ENCODE assay signal across 24 cellular contexts in genomic region chr12:124487834-124488165, GRCh38.
DNase-seq lines count a peak whose midpoint lies in the region; ATAC-seq and TF ChIP-seq lines count a peak whose summit lies in the region.
"Had no signal": no experiment of that assay in that cellular context is flagged by ENCODE, and none has a peak within 500 bp of the region (broad histone marks: within the 10 kb centered on the region; RNA-seq: fewer than 3 reads in every experiment).

No MANE protein-coding gene starts in this region.

- H3K4me1 Mint-ChIP-seq in endothelial cell (ENCODE audit: unreplicated experiment): peaks cover 4% of the 10 kb centered on the region

- CTCF ChIA-PET in RWPE1 (lab: Yijun Ruan, JAX): interaction anchor here (0.5 kb wide), 1 partner anchor 110 kb away, joined by 3 read pairs; no protein-coding TSS in a partner anchor

- peaks cover 0 to 18% of the 10 kb centered on the region in 2 donors for H3K36me3 ChIP-seq in gastrocnemius medialis

- H3K27me3 Mint-ChIP-seq in endothelial cell (ENCODE audit: unreplicated experiment): peaks cover 8% of the 10 kb centered on the region
- H3K27me3 Mint-ChIP-seq: naive thymus-derived CD4-positive, alpha-beta T cell; stimulated activated naive CD8-positive, alpha-beta T cell treated with anti-CD3 and anti-CD28 coated beads, Interleukin-15, Interleukin-2, amounts not matched to agents 100 ng/mL and 50 ng/mL, for 24 hours had no signal

- H3K4me3 ChIP-seq in gastrocnemius medialis: no peak overlapping the region
- H3K4me3 ChIP-seq: MG63, upper lobe of right lung had no signal

- no peaks in the 10 kb centered on the region for H3K27me3 ChIP-seq in gastrocnemius medialis
- H3K27me3 ChIP-seq: BE2C, MG63, upper lobe of right lung had no signal

- no peak for ATAC-seq in gastrocnemius medialis
- no peak for ATAC-seq in GM18867 (IDR thresholded peaks at IDR 0.05; ENCODE audit: unreplicated experiment)
- ATAC-seq: naive thymus-derived CD4-positive, alpha-beta T cell; upper lobe of right lung had no signal

- H3K27ac Mint-ChIP-seq in endothelial cell (ENCODE audit: unreplicated experiment): peak overlapping the region; percentile 67
- H3K27ac Mint-ChIP-seq: stimulated activated naive CD8-positive, alpha-beta T cell treated with anti-CD3 and anti-CD28 coated beads, Interleukin-15, Interleukin-2, amounts not matched to agents 100 ng/mL and 50 ng/mL, for 24 hours had no signal

- no peak for TF ChIP-seq CTCF in RWPE1 (conservative IDR thresholded peaks at IDR 0.05; ENCODE audit: low read depth)
- TF ChIP-seq CTCF in endothelial cell (IDR thresholded peaks at IDR 0.05; ENCODE audit: unreplicated experiment): no peak
- TF ChIP-seq CTCF in gastrocnemius medialis (IDR thresholded peaks at IDR 0.05 in 4 of 5, conservative IDR thresholded peaks at IDR 0.05 in 1 of 5): no peak

- no peak overlapping the region for H3K4me3 Mint-ChIP-seq in endothelial cell (ENCODE audit: unreplicated experiment)
- H3K4me3 Mint-ChIP-seq: H9; naive thymus-derived CD4-positive, alpha-beta T cell; stimulated activated naive CD8-positive, alpha-beta T cell treated with anti-CD3 and anti-CD28 coated beads, Interleukin-15, Interleukin-2, amounts not matched to agents 100 ng/mL and 50 ng/mL, for 24 hours had no signal

- no peaks in the 10 kb centered on the region for H3K9me3 Mint-ChIP-seq in endothelial cell (ENCODE audit: unreplicated experiment)
- H3K9me3 Mint-ChIP-seq: H9; naive thymus-derived CD4-positive, alpha-beta T cell; stimulated activated naive CD8-positive, alpha-beta T cell treated with anti-CD3 and anti-CD28 coated beads, Interleukin-15, Interleukin-2, amounts not matched to agents 100 ng/mL and 50 ng/mL, for 24 hours had no signal

- peaks cover 18 to 29% of the 10 kb centered on the region in 2 donors for H3K4me1 ChIP-seq in gastrocnemius medialis

- no peaks in the 10 kb centered on the region for H3K9me3 ChIP-seq in gastrocnemius medialis
- H3K9me3 ChIP-seq: BE2C, MG63, upper lobe of right lung had no signal

- H3K36me3 Mint-ChIP-seq in endothelial cell (ENCODE audit: low read depth, unreplicated experiment): peaks cover 13% of the 10 kb centered on the region

- intact Hi-C loops in gastrocnemius medialis (cut with DNase I; ENCODE audit: low total_unique reads): no loop called here

- POLR2A ChIA-PET in RWPE1 (lab: Yijun Ruan, JAX; ENCODE audit: low non-redundant PET): no interaction called here

- DNase-seq in NCI-H2171 treated with DMSO at 0.1 percent for 48 hours (lab: John Stamatoyannopoulos, UW) (peak; percentile 26), NCI-H2171 (lab: John Stamatoyannopoulos, UW) (no peak), RWPE1 (ENCODE audit: low spot score) (no peak), endothelial cell (ENCODE audit: low spot score) (no peak), gastrocnemius medialis (no peak), NCI-H2227 treated with DMSO at 0.1 percent for 48 hours (lab: John Stamatoyannopoulos, UW) (no peak), HuH-7 (ENCODE audit: low spot score) (no peak)
- DNase-seq: 8988T; activated CD4-positive, alpha-beta T cell treated with anti-CD3 and anti-CD28 coated beads for 48 hours; activated effector memory CD4-positive, alpha-beta T cell treated with anti-CD3 and anti-CD28 coated beads, Interleukin-2, amount 50 U/mL, for 16 hours; amniotic stem cell; central memory CD4-positive, alpha-beta T cell; effector CD8-positive, alpha-beta T cell; H9; IMR-90; MG63; naive thymus-derived CD4-positive, alpha-beta T cell; NCI-H446; stimulated activated CD4-positive, alpha-beta T cell treated with anti-CD3 and anti-CD28 coated beads, Interleukin-2, amount 100 ng/mL, for 24 hours; T1000; upper lobe of right lung had no signal

- no peak for TF ChIP-seq POLR2A in gastrocnemius medialis (IDR thresholded peaks at IDR 0.05)

- H3K27ac ChIP-seq in RWPE1 (peak overlapping the region; percentile 30; the same call in 1 of the 2 replicates), gastrocnemius medialis (peak overlapping the region in 3 of 4 donors; percentile 25 to 42 (median 34))
- H3K27ac ChIP-seq: upper lobe of right lung had no signal

- in situ Hi-C loops in gastrocnemius medialis (cut with MboI; ENCODE audit: low sequenced_read_pairs in 4 of 4): no loop called here
